In the genomic region with DNA sequence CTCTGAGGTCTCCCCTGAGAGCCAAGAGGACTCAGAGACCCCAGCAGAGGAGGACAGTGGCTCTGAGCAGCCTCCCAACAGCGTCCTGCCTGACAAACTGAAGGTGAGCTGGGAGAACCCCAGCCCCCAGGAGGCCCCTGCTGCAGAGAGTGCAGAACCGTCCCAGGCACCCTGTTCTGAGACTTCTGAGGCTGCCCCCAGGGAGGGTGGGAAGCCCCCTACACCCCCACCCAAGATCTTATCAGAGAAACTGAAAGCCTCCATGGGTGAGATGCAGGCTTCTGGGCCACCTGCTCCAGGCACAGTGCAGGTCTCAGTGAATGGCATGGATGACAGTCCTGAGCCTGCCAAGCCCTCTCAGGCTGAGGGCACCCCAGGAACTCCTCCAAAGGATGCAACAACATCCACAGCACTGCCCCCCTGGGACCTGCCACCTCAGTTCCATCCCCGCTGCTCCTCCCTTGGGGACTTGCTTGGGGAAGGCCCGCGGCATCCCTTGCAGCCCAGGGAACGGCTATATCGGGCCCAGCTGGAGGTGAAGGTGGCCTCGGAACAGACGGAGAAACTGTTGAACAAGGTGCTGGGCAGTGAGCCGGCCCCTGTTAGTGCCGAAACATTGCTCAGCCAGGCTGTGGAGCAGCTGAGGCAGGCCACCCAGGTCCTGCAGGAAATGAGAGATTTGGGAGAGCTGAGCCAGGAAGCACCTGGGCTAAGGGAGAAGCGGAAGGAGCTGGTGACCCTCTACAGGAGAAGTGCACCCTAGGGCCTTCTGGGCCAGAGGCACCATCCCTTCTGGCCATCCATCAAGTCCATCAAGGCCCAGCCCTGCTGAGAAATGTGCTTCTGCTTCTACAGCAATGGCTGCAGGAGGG, we compare ENCODE assay signal across 10 cellular contexts. TPM values are rescaled to one million over a fixed set of nuclear protein-coding genes. Genes with fewer than 3 reads are reported as not detected.
DNase-seq lines count a peak whose midpoint lies in the region; ATAC-seq and TF ChIP-seq lines count a peak whose summit lies in the region.
"Had no signal": no experiment of that assay in that cellular context is flagged by ENCODE, and none has a peak within 500 bp of the region (broad histone marks: within the 10 kb centered on the region; RNA-seq: fewer than 3 reads in every experiment).

No MANE protein-coding gene starts in this region.

- H4K91ac ChIP-seq in IMR-90 (ENCODE audit: insufficient read depth, low read depth, low read length): peak overlapping the region; percentile 92

- DNase-seq in IMR-90 (no peak), esophagus squamous epithelium (lab: John Stamatoyannopoulos, UW) (no peak), A673 (ENCODE audit: low spot score) (no peak), NCI-H2171 (lab: John Stamatoyannopoulos, UW) (no peak)
- no peak for DNase-seq in stimulated activated naive CD8-positive, alpha-beta T cell treated with anti-CD3 and anti-CD28 coated beads, Interleukin-15, Interleukin-2, amounts not matched to agents 100 U/mL and 50 U/mL, for 24 hours
- DNase-seq: Calu3 had no signal

- no peak for ATAC-seq in IMR-90 (ENCODE audit: low read depth)
- peak; percentile 47 for ATAC-seq in stimulated activated naive CD8-positive, alpha-beta T cell treated with anti-CD3 and anti-CD28 coated beads, Interleukin-15, Interleukin-2, amounts not matched to agents 100 U/mL and 50 U/mL, for 24 hours
- no peak for ATAC-seq in HG03097 (IDR thresholded peaks at IDR 0.05; ENCODE audit: low FRiP score, unreplicated experiment)
- ATAC-seq in HG03280 (IDR thresholded peaks at IDR 0.05; ENCODE audit: unreplicated experiment): no peak

- peak overlapping the region; percentile 89 for H2BK120ac ChIP-seq in IMR-90 (ENCODE audit: low read depth, low read length)

- CTCF ChIA-PET in IMR-90 (lab: Yijun Ruan, JAX) (interaction anchor here (0.9 to 1.4 kb wide), 2 partner anchors 14 to 20 kb away, joined by 3 read pairs; no protein-coding TSS in a partner anchor), A673 (lab: Charles Lee) (interaction anchor here (0.5 kb wide), 1 partner anchor 1297 kb away, joined by 15 read pairs; no protein-coding TSS in a partner anchor)

- H3K79me1 ChIP-seq in IMR-90 (ENCODE audit: low read depth in 1 of 2, low read length in 2 of 2): peaks cover 24 to 77% of the 10 kb centered on the region in 2 experiments

- H2AK5ac ChIP-seq in IMR-90 (ENCODE audit: low read depth, low read length): peak overlapping the region; percentile 93

- POLR2A ChIA-PET in IMR-90 (lab: Charles Lee; ENCODE audit: unreplicated experiment): no interaction called here
- POLR2A ChIA-PET in A673 (lab: Charles Lee; ENCODE audit: low non-redundant PET): no interaction called here

- H3K18ac ChIP-seq in IMR-90 (ENCODE audit: low read depth, low read length): peak overlapping the region; percentile 43

- H3K4me2 ChIP-seq in IMR-90 (ENCODE audit: low read depth, low read length): no peak overlapping the region

- no peaks in the 10 kb centered on the region for H3K9me3 ChIP-seq in IMR-90 (ENCODE audit: control insufficient read depth, insufficient read depth, low read length)
- H3K9me3 ChIP-seq in esophagus squamous epithelium: no peaks in the 10 kb centered on the region
- H3K9me3 ChIP-seq in A673 (ENCODE audit: low read depth, low read length, poor library complexity, severe bottlenecking): no peaks in the 10 kb centered on the region
- H3K9me3 ChIP-seq: adrenal gland had no signal

- TF ChIP-seq RAD21 in IMR-90 (IDR thresholded peaks at IDR 0.05; ENCODE audit: low read length): no peak

- peak overlapping the region; percentile 5; the same call in 1 of the 2 replicates for H3K9ac ChIP-seq in IMR-90 (ENCODE audit: low read depth, low read length)

- no peak overlapping the region for H3K4me3 ChIP-seq in IMR-90 (ENCODE audit: insufficient read depth, low read depth, low read length)
- H3K4me3 ChIP-seq in esophagus squamous epithelium: no peak overlapping the region
- H3K4me3 ChIP-seq in A673 (ENCODE audit: low read depth, low read length, poor library complexity, severe bottlenecking): no peak overlapping the region
- H3K4me3 ChIP-seq: adrenal gland had no signal

- H4K8ac ChIP-seq in IMR-90 (ENCODE audit: low read depth in 2 of 2, low read length in 2 of 2): peak overlapping the region; percentile 37 to 74

- peaks cover 4% of the 10 kb centered on the region for H4K20me1 ChIP-seq in IMR-90 (ENCODE audit: insufficient read depth, low read length)

- H3K27me3 ChIP-seq in IMR-90 (ENCODE audit: control insufficient read depth, insufficient read depth, low read length) (no peaks in the 10 kb centered on the region), esophagus squamous epithelium (no peaks in the 10 kb centered on the region), A673 (replicated peaks; ENCODE audit: insufficient read depth, low read depth, low read length, poor library complexity) (no peaks in the 10 kb centered on the region)
- H3K27me3 ChIP-seq: adrenal gland had no signal

- H2BK20ac ChIP-seq in IMR-90 (ENCODE audit: low read depth, low read length): peak overlapping the region; percentile 94

- H3K23ac ChIP-seq in IMR-90 (ENCODE audit: low read depth, low read length): peak overlapping the region; percentile 79

- H3K4me1 ChIP-seq in IMR-90 (ENCODE audit: control insufficient read depth, insufficient read depth, low read length) (peaks cover 48% of the 10 kb centered on the region), esophagus squamous epithelium (peaks cover 6 to 51% (median 12%) of the 10 kb centered on the region in 3 donors), A673 (ENCODE audit: insufficient read depth, low read length, poor library complexity, severe bottlenecking) (no peaks in the 10 kb centered on the region)

- dilution Hi-C loops in IMR-90 (cut with HindIII; ENCODE audit: low sequenced_read_pairs, unreplicated experiment): no loop called here

- WGBS in IMR-90 (ENCODE audit: extremely low coverage in 2 of 2, insufficient read length in 1 of 2), 2 experiments: 95% methylated on average over 7 of the region's 12 CpGs; no CpG with 5 or more reads in 1 of the 2 experiments
- WGBS in esophagus squamous epithelium, 2 donors: 94% methylated on average over 2 of the region's 12 CpGs; no CpG with 5 or more reads in 1 of the 2 donors

- peak overlapping the region; percentile 87 for H3K4ac ChIP-seq in IMR-90 (ENCODE audit: low read depth, low read length)

- TF ChIP-seq POLR2A in GM19099 (IDR thresholded peaks at IDR 0.05; ENCODE audit: extremely low read depth, insufficient read length, low read depth) (peak; percentile 15), IMR-90 (IDR thresholded peaks at IDR 0.05; ENCODE audit: low read depth, low read length) (no peak), esophagus squamous epithelium (IDR thresholded peaks at IDR 0.05) (no peak)

- H3K9me1 ChIP-seq in IMR-90 (ENCODE audit: insufficient read depth, low read length): peaks cover 34% of the 10 kb centered on the region

- peak overlapping the region; percentile 96 for H2BK5ac ChIP-seq in IMR-90 (ENCODE audit: low read depth, low read length, poor library complexity, severe bottlenecking)

- intact Hi-C loops in IMR-90 (cut with micrococcal nuclease): no loop called here
- intact Hi-C loops in esophagus squamous epithelium (cut with DNase I): no loop called here
- intact Hi-C loops in A673 (cut with micrococcal nuclease; ENCODE audit: unreplicated experiment): no loop called here

- H3K36me3 ChIP-seq in IMR-90 (ENCODE audit: control insufficient read depth, insufficient read depth, low read length) (peaks cover 61% of the 10 kb centered on the region), esophagus squamous epithelium (peaks cover 7 to 78% (median 13%) of the 10 kb centered on the region in 3 donors), A673 (ENCODE audit: insufficient read depth, low read length, poor library complexity, severe bottlenecking) (peaks cover 3% of the 10 kb centered on the region)

- H3K27ac ChIP-seq in IMR-90 (ENCODE audit: insufficient read depth, low read length) (peak overlapping the region; percentile 90), esophagus squamous epithelium (peak overlapping the region; percentile 6 to 79 (median 60)), A673 (ENCODE audit: low read depth, low read length, poor library complexity, severe bottlenecking) (no peak overlapping the region)

- H3K56ac ChIP-seq in IMR-90 (ENCODE audit: extremely low read depth, insufficient read depth, low read length): peak overlapping the region; percentile 48; the same call in 1 of the 2 replicates

- H2AFZ ChIP-seq in IMR-90 (replicated peaks; ENCODE audit: low read length, poor library complexity): peak overlapping the region; percentile 54

- peak overlapping the region; percentile 52 for H4K5ac ChIP-seq in IMR-90 (ENCODE audit: low read depth, low read length)

- H2AK9ac ChIP-seq in IMR-90 (replicated peaks; ENCODE audit: low read depth, low read length, poor library complexity): peak overlapping the region; percentile 71

- no TSS peak for BruUV-seq in IMR-90 (replicated peaks; lab: Mats Ljungman, UMichigan)
- BruUV-seq in A673 (replicated peaks; lab: Mats Ljungman, UMichigan): no TSS peak

- H2BK15ac ChIP-seq in IMR-90 (ENCODE audit: low read depth, low read length): peak overlapping the region; percentile 87; the same call in 2 of the 3 replicates

- in situ Hi-C loops in IMR-90 (cut with MboI; ENCODE audit: low sequenced_read_pairs): no loop called here

- TF ChIP-seq CTCF in IMR-90 (conservative IDR thresholded peaks at IDR 0.05; ENCODE audit: low read depth, low read length) (no peak), esophagus squamous epithelium (IDR thresholded peaks at IDR 0.05) (no peak), A673 (conservative IDR thresholded peaks at IDR 0.05; ENCODE audit: low read depth, low read length) (no peak)

- peak overlapping the region; percentile 54 for H3K14ac ChIP-seq in IMR-90 (replicated peaks; ENCODE audit: low read depth, low read length)

RNA-seq across cellular contexts. Expression of a gene that starts 23.6 kb away (rescaled TPM):
- total RNA-seq in IMR-90 (2012; rRNA removed) (18.6 and 19.0 TPM in 2 replicates), esophagus squamous epithelium (10 to 100 TPM in 1 of 4 donors, 1 to 10 TPM in 3; 5.6 to 18.3 (median 7.2) TPM), A673 (2021) (7.7 and 8.9 TPM in 2 replicates)
- 22.5 and 24.6 TPM in 2 replicates for polyA plus RNA-seq in IMR-90 (2012; rRNA removed)
- polyA plus RNA-seq in IMR-90 (2012; cell fraction: cytosol; rRNA removed): 12.6 and 25.0 TPM in 2 replicates
- 37.2 and 43.5 TPM in 2 replicates for polyA plus RNA-seq in IMR-90 (2012; cell fraction: nucleus; rRNA removed; ENCODE audit: low replicate concordance)

RNA-seq across cellular contexts. Expression of a gene that starts 39.9 kb away (rescaled TPM):
- total RNA-seq in IMR-90 (2012; rRNA removed) (3.9 and 5.3 TPM in 2 replicates), esophagus squamous epithelium (10 to 100 TPM in 1 of 4 donors, 1 to 10 TPM in 3; 1.8 to 17.5 (median 3.8) TPM), A673 (2021) (60.4 and 65.7 TPM in 2 replicates)
- 19.2 and 19.9 TPM in 2 replicates for polyA plus RNA-seq in IMR-90 (2012; rRNA removed)
- polyA plus RNA-seq in IMR-90 (2012; cell fraction: cytosol; rRNA removed): 10.6 and 10.8 TPM in 2 replicates
- polyA plus RNA-seq in IMR-90 (2012; cell fraction: nucleus; rRNA removed; ENCODE audit: low replicate concordance): 72.6 and 161 TPM in 2 replicates

RNA-seq across cellular contexts. Expression of a gene that starts 46.3 kb away (rescaled TPM):
- 2.8 and 3.6 TPM in 2 replicates for total RNA-seq in IMR-90 (2012; rRNA removed)
- polyA plus RNA-seq in IMR-90 (2012; rRNA removed): 3.0 and 4.9 TPM in 2 replicates
- polyA plus RNA-seq in IMR-90 (2012; cell fraction: cytosol; rRNA removed): 2.1 and 4.6 TPM in 2 replicates
- 9.8 and 13.4 TPM in 2 replicates for polyA plus RNA-seq in IMR-90 (2012; cell fraction: nucleus; rRNA removed; ENCODE audit: low replicate concordance)
- total RNA-seq in esophagus squamous epithelium: 1 to 10 TPM in 3 of 4 donors, under 1 TPM in 1; 0.45 to 7.8 (median 2.4) TPM
- total RNA-seq in A673 (2021): 2.3 and 3.5 TPM in 2 replicates
